ENCODE assay signal across 8 cellular contexts in the genomic region with DNA sequence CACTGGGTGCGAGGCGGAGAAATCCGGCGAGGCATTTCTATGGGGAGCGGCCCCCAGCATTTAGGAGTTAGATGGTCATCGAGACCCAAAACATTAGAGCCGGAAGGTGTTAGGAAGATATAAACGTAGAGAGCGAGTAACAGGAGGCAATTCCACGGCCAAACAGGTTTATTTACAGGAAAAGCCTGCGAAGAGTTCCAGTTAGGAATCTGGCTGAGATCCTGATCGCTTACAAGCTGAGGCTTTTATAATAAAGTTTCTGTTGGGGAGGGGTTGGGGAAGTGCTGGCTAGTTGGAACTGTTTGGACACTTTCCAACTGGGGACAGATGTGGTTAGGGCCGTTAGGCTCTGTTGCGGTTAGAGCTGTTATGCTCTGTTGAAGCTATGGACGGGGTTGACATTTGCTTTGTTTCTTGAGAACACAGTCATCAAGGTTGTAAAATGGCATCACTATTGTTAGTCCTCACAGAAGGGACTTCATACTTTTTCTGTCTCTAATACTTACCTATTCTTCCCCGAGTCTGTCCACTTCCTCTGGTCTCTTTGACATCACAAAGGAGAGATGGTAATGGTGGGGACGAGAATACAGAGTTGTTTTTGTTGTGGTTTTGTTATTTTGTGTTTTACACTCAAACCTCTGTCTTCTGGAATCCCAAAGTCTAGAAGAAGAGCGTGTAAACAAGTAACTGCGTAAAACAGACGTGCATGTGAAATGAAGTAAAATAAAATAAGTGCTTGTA. TPM values are rescaled to one million over a fixed set of nuclear protein-coding genes. Genes with fewer than 3 reads are reported as not detected.
A peak's percentile ranks its signal among the peaks of the same experiment; 100 is the strongest.
DNase-seq lines count a peak whose midpoint lies in the region; ATAC-seq, FAIRE-seq and TF ChIP-seq lines count a peak whose summit lies in the region.

No MANE protein-coding gene starts in this region.

- H3K36me3 ChIP-seq in ACC112 (ENCODE audit: insufficient read depth, low read length), result no peaks in the 10 kb centered on the region
- no peaks in the 10 kb centered on the region for H3K36me3 ChIP-seq in PC-9 (ENCODE audit: low read depth)
- H3K36me3 ChIP-seq in ectodermal cell (ENCODE audit: control insufficient read depth, insufficient read depth, low read length), result no peaks in the 10 kb centered on the region
- no peaks in the 10 kb centered on the region for H3K36me3 ChIP-seq in mesodermal cell (ENCODE audit: control insufficient read depth, insufficient read depth, low read length)

- BruUV-seq in PC-9 (replicated peaks; lab: Mats Ljungman, UMichigan), result no TSS peak

- peak; percentile 91 for FAIRE-seq in GM12891 (lab: Jason Lieb, UNC)

- intact Hi-C loops in PC-9 (cut with micrococcal nuclease; ENCODE audit: unreplicated experiment), result no loop called here
- intact Hi-C loops in activated T-helper 2 cell treated with anti-CD3 and anti-CD28 coated beads, Interferon-gamma antibody, Interleukin-2, Interleukin-4, amounts not matched to agents 10 μg/mL and 5 μg/mL and 100 μg/mL, durations not matched to agents 14 hours and 24 hours and 36 hours (cut with micrococcal nuclease), result loop anchor here (5.0 to 10.0 kb wide), 3 partner anchors 69 to 199 kb away; partner anchors contain the start of genes ZSCAN26 and ZSCAN9

- peak overlapping the region; percentile 83 for H3K4me3 ChIP-seq in ACC112 (ENCODE audit: low read depth, low read length)
- peak overlapping the region; percentile 49 for H3K4me3 ChIP-seq in PC-9
- H3K4me3 ChIP-seq in ectodermal cell (ENCODE audit: insufficient read depth, low read depth, low read length), result peak overlapping the region; percentile 92
- peak overlapping the region; percentile 77 for H3K4me3 ChIP-seq in mesodermal cell (ENCODE audit: extremely low read depth, insufficient read depth, low read length, poor library complexity, severe bottlenecking)

- CTCF ChIA-PET in PC-9 (lab: Charles Lee), result no interaction called here

- peaks cover 24% of the 10 kb centered on the region for H3K9me3 Mint-ChIP-seq in activated T-helper 2 cell treated with anti-CD3 and anti-CD28 coated beads, Interferon-gamma antibody, Interleukin-2, Interleukin-4, amounts not matched to agents 10 μg/mL and 5 μg/mL and 100 μg/mL, durations not matched to agents 14 hours and 24 hours and 36 hours

- no peak overlapping the region for H3K4me3 Mint-ChIP-seq in activated T-helper 2 cell treated with anti-CD3 and anti-CD28 coated beads, Interferon-gamma antibody, Interleukin-2, Interleukin-4, amounts not matched to agents 10 μg/mL and 5 μg/mL and 100 μg/mL, durations not matched to agents 14 hours and 24 hours and 36 hours (ENCODE audit: low read depth)

- TF ChIP-seq CTCF in PC-9 (conservative IDR thresholded peaks at IDR 0.05), result no peak

- H3K4me2 ChIP-seq in PC-9, result peak overlapping the region; percentile 67

- peaks cover 7% of the 10 kb centered on the region for H3K4me1 ChIP-seq in ACC112 (ENCODE audit: control insufficient read depth, insufficient read depth, low read length, unreplicated experiment)
- peaks cover 7% of the 10 kb centered on the region; the same call in 1 of the 2 replicates for H3K4me1 ChIP-seq in PC-9 (replicated peaks; ENCODE audit: insufficient read depth)
- peaks cover 5% of the 10 kb centered on the region for H3K4me1 ChIP-seq in ectodermal cell (ENCODE audit: control insufficient read depth, insufficient read depth, low read length)
- peaks cover 2% of the 10 kb centered on the region for H3K4me1 ChIP-seq in mesodermal cell (ENCODE audit: control insufficient read depth, insufficient read depth, low read length, poor library complexity, severe bottlenecking)

- no peak overlapping the region for H3K27ac Mint-ChIP-seq in activated T-helper 2 cell treated with anti-CD3 and anti-CD28 coated beads, Interferon-gamma antibody, Interleukin-2, Interleukin-4, amounts not matched to agents 10 μg/mL and 5 μg/mL and 100 μg/mL, durations not matched to agents 14 hours and 24 hours and 36 hours

- peaks cover 2% of the 10 kb centered on the region for H3K27me3 Mint-ChIP-seq in activated T-helper 2 cell treated with anti-CD3 and anti-CD28 coated beads, Interferon-gamma antibody, Interleukin-2, Interleukin-4, amounts not matched to agents 10 μg/mL and 5 μg/mL and 100 μg/mL, durations not matched to agents 14 hours and 24 hours and 36 hours (ENCODE audit: low read depth)

- ATAC-seq in HG03457 (IDR thresholded peaks at IDR 0.05; ENCODE audit: unreplicated experiment), result peak; percentile 28

- H3K27me3 ChIP-seq in ACC112 (ENCODE audit: insufficient read depth, low read length), result peaks cover 10% of the 10 kb centered on the region
- no peaks in the 10 kb centered on the region for H3K27me3 ChIP-seq in PC-9 (ENCODE audit: insufficient read depth, low read depth)
- no peaks in the 10 kb centered on the region for H3K27me3 ChIP-seq in ectodermal cell (ENCODE audit: control insufficient read depth, insufficient read depth, low read length, poor library complexity, severe bottlenecking)

- peak overlapping the region; percentile 70 for H2AFZ ChIP-seq in ACC112 (ENCODE audit: low read length, unreplicated experiment)
- peak overlapping the region; percentile 71 for H2AFZ ChIP-seq in PC-9

- TF ChIP-seq POLR2A in GM12891 (IDR thresholded peaks at IDR 0.05; ENCODE audit: low read depth, low read length), result peak; percentile 17; the same call in 1 of the 2 replicates

- 9 to 11% methylated on average over 19 to 20 of the region's 20 CpGs for WGBS in ectodermal cell, 2 experiments
- WGBS in mesodermal cell (ENCODE audit: insufficient coverage in 2 of 2), 2 experiments, result 8 to 9% methylated on average over 18 to 19 of the region's 20 CpGs

- no peaks in the 10 kb centered on the region for H3K9me2 ChIP-seq in PC-9 (ENCODE audit: insufficient read depth)

- peaks cover 4% of the 10 kb centered on the region for H3K4me1 Mint-ChIP-seq in activated T-helper 2 cell treated with anti-CD3 and anti-CD28 coated beads, Interferon-gamma antibody, Interleukin-2, Interleukin-4, amounts not matched to agents 10 μg/mL and 5 μg/mL and 100 μg/mL, durations not matched to agents 14 hours and 24 hours and 36 hours (ENCODE audit: low read depth)

- no peak for DNase-seq in GM12891 (ENCODE audit: insufficient read length, low spot score)
- no peak for DNase-seq in PC-9
- no peak for DNase-seq in NCI-H1436 (lab: John Stamatoyannopoulos, UW)
- DNase-seq in activated T-helper 2 cell treated with anti-CD3 and anti-CD28 coated beads, Interferon-gamma antibody, Interleukin-2, Interleukin-4, amounts not matched to agents 10 μg/mL and 5 μg/mL and 100 μg/mL, durations not matched to agents 14 hours and 24 hours and 36 hours (ENCODE audit: low spot score), result no peak

- H3K27ac ChIP-seq in ACC112 (ENCODE audit: low read depth, low read length) (peak overlapping the region; percentile 16; the same call in 1 of the 2 replicates), PC-9 (peak overlapping the region; percentile 69; the same call in 1 of the 2 replicates), ectodermal cell (ENCODE audit: insufficient read depth, low read depth, low read length, poor library complexity, severe bottlenecking) (peak overlapping the region; percentile 100), mesodermal cell (ENCODE audit: low read depth, low read length, severe bottlenecking) (peak overlapping the region; percentile 99)

- 0 out of 2 replicates have a peak, but pooled peaks cover 5% of the 10 kb centered on the region for H3F3A ChIP-seq in PC-9 (ENCODE audit: insufficient read depth, low read depth)

- POLR2A ChIA-PET in PC-9 (lab: Charles Lee; ENCODE audit: unreplicated experiment), result interaction anchor here (0.5 kb wide), 1 partner anchor 1679 kb away, joined by 3 read pairs; no protein-coding TSS in a partner anchor

- 0 out of 2 replicates have a peak, but pooled peaks cover 6% of the 10 kb centered on the region for H3K9me3 ChIP-seq in PC-9 (ENCODE audit: insufficient read depth, low read depth)
- H3K9me3 ChIP-seq in ectodermal cell (ENCODE audit: control insufficient read depth, low read length), result no peaks in the 10 kb centered on the region
- no peaks in the 10 kb centered on the region for H3K9me3 ChIP-seq in mesodermal cell (ENCODE audit: control insufficient read depth, low read length)

- H3K36me3 Mint-ChIP-seq in activated T-helper 2 cell treated with anti-CD3 and anti-CD28 coated beads, Interferon-gamma antibody, Interleukin-2, Interleukin-4, amounts not matched to agents 10 μg/mL and 5 μg/mL and 100 μg/mL, durations not matched to agents 14 hours and 24 hours and 36 hours (ENCODE audit: low read depth), result peaks cover 14% of the 10 kb centered on the region

- no peaks in the 10 kb centered on the region for H4K20me1 ChIP-seq in PC-9 (ENCODE audit: insufficient read depth)

- no peaks in the 10 kb centered on the region for H3K79me2 ChIP-seq in ACC112 (ENCODE audit: control insufficient read depth, insufficient read depth, low read length, unreplicated experiment)
- H3K79me2 ChIP-seq in PC-9 (ENCODE audit: low read depth), result no peaks in the 10 kb centered on the region

RNA-seq across cellular contexts. Expression of gene ZSCAN31, which starts 0.5 kb away (rescaled TPM):
- polyA plus RNA-seq in GM12891 (2012; ENCODE audit: low read depth, missing spikeins), result 3.2 TPM
- 64.0 and 88.8 TPM in 2 replicates for total RNA-seq in PC-9 (2021)
- polyA plus RNA-seq in ectodermal cell (2013, experiment 1 of 4), result 5.2 TPM
- 6.8 TPM for polyA plus RNA-seq in ectodermal cell (2013, experiment 2 of 4)
- 6.0 TPM for polyA plus RNA-seq in ectodermal cell (2013, experiment 3 of 4)
- 6.0 TPM for polyA plus RNA-seq in ectodermal cell (2013, experiment 4 of 4)
- polyA plus RNA-seq in mesodermal cell (2013, experiment 1 of 2), result 2.9 TPM
- 2.8 TPM for polyA plus RNA-seq in mesodermal cell (2013, experiment 2 of 2)
- 1.5 and 1.9 TPM in 2 replicates for total RNA-seq in activated T-helper 2 cell treated with anti-CD3 and anti-CD28 coated beads, Interferon-gamma antibody, Interleukin-2, Interleukin-4, amounts not matched to agents 10 μg/mL and 5 μg/mL and 100 μg/mL, durations not matched to agents 14 hours and 24 hours and 36 hours

RNA-seq across cellular contexts. Expression of gene ZKSCAN3, which starts 13.3 kb away (rescaled TPM):
- polyA plus RNA-seq in GM12891 (2012; ENCODE audit: low read depth, missing spikeins), result 0.95 TPM
- total RNA-seq in PC-9 (2021), result 4.9 and 6.2 TPM in 2 replicates
- polyA plus RNA-seq in ectodermal cell (2013, experiment 1 of 4), result 8.4 TPM
- polyA plus RNA-seq in ectodermal cell (2013, experiment 2 of 4), result 8.9 TPM
- 6.2 TPM for polyA plus RNA-seq in ectodermal cell (2013, experiment 3 of 4)
- 7.1 TPM for polyA plus RNA-seq in ectodermal cell (2013, experiment 4 of 4)
- polyA plus RNA-seq in mesodermal cell (2013, experiment 1 of 2), result 5.6 TPM
- polyA plus RNA-seq in mesodermal cell (2013, experiment 2 of 2), result 6.8 TPM
- total RNA-seq in activated T-helper 2 cell treated with anti-CD3 and anti-CD28 coated beads, Interferon-gamma antibody, Interleukin-2, Interleukin-4, amounts not matched to agents 10 μg/mL and 5 μg/mL and 100 μg/mL, durations not matched to agents 14 hours and 24 hours and 36 hours, result 3.5 TPM in 2 replicates

RNA-seq across cellular contexts. Expression of gene PGBD1, which starts 55.1 kb away (rescaled TPM):
- 1.1 TPM for polyA plus RNA-seq in GM12891 (2012; ENCODE audit: low read depth, missing spikeins)
- total RNA-seq in PC-9 (2021), result 3.6 and 3.9 TPM in 2 replicates
- 13.9 TPM for polyA plus RNA-seq in ectodermal cell (2013, experiment 1 of 4)
- 13.9 TPM for polyA plus RNA-seq in ectodermal cell (2013, experiment 2 of 4)
- 11.4 TPM for polyA plus RNA-seq in ectodermal cell (2013, experiment 3 of 4)
- polyA plus RNA-seq in ectodermal cell (2013, experiment 4 of 4), result 10.8 TPM
- 8.0 TPM for polyA plus RNA-seq in mesodermal cell (2013, experiment 1 of 2)
- 8.7 TPM for polyA plus RNA-seq in mesodermal cell (2013, experiment 2 of 2)
- total RNA-seq in activated T-helper 2 cell treated with anti-CD3 and anti-CD28 coated beads, Interferon-gamma antibody, Interleukin-2, Interleukin-4, amounts not matched to agents 10 μg/mL and 5 μg/mL and 100 μg/mL, durations not matched to agents 14 hours and 24 hours and 36 hours, result 3.4 and 3.8 TPM in 2 replicates

Comparison
In these comparisons a context has a peak if more than half of its experiments do, and no peak if none do; other contexts are left out.
1. H3K27ac ChIP-seq: peak in every context shown above with its lines; median percentile 100 in ectodermal cell; 99 in mesodermal cell; 69 in PC-9; 16 in ACC112.
2. RNA of gene ZSCAN31, which starts 0.5 kb away (total RNA-seq): 64.0 to 88.8 TPM in PC-9; 1.5 to 1.9 TPM in activated T-helper 2 cell treated with anti-CD3 and anti-CD28 coated beads, Interferon-gamma antibody, Interleukin-2, Interleukin-4, amounts not matched to agents 10 μg/mL and 5 μg/mL and 100 μg/mL, durations not matched to agents 14 hours and 24 hours and 36 hours; every median in the first group is over 10 times any median in the second.
3. Peak in every context shown above with its lines, with median percentiles within 50 percentile points of each other: H3K4me3 ChIP-seq.